Comparison of ENCODE assay signal across 32 cellular contexts in the genomic region with DNA sequence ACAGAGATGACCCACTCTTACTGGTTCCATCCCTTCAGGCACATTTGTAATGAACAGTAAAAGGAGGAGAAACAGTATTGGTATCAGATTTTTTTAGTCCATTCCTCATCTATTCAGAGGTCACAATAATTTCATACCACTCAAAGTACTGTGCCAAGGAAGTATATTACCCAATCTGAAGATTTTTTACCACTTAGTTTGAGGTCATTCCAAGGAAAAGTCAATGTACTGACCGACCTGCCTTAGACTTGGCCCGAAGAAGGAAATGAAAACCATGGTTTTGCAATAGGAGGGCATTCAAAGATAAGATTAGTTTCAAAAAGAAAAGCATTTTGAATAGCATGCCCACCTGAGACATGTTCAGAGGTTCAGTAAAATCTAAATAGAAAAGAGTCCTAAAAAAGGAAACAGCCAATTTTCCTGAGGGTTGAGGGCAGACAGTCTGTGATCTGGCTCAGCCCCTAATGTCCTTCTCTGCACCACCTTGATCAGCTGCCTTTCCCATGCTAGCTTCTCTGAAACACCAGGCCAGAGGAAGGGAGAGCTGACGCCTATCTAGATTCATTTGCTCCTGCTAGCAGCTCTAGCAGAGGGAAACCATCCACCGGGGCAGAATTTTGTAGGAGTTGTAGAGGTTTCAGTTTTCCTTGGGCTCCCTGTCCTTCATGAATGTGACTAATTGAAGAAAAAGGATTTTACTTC.
DNase-seq lines count a peak whose midpoint lies in the region; ATAC-seq, FAIRE-seq and TF ChIP-seq lines count a peak whose summit lies in the region.
"Had no signal": no experiment of that assay in that cellular context is flagged by ENCODE, and none has a peak within 500 bp of the region (broad histone marks: within the 10 kb centered on the region; RNA-seq: fewer than 3 reads in every experiment).

No MANE protein-coding gene starts in this region.

- H3K79me2 ChIP-seq in H1 (ENCODE audit: control insufficient read depth in 1 of 2, insufficient read depth in 2 of 2, low read length in 2 of 2) = no peaks in the 10 kb centered on the region

- H3K36me3 Mint-ChIP-seq in HFFc6 (ENCODE audit: low read depth) = no peaks in the 10 kb centered on the region; the same call in 1 of the 2 replicates

- no peak overlapping the region for H3K4me3 Mint-ChIP-seq in HFFc6
- H3K4me3 Mint-ChIP-seq: activated CD4-positive, alpha-beta memory T cell treated with anti-CD3 and anti-CD28 coated beads, Interleukin-2, amount 10 ng/mL, durations not matched to agents 7 days and 5 days; activated naive CD4-positive, alpha-beta T cell treated with anti-CD3 and anti-CD28 coated beads, Interleukin-2, amount 50 U/mL, for 24 hours; activated T-helper 17 cell treated with anti-CD3 and anti-CD28 coated beads, Interleukin-2, amount 50 U/mL, for 72 hours; immature natural killer cell; naive thymus-derived CD4-positive, alpha-beta T cell; T-cell had no signal

- H3K27me3 ChIP-seq in H1 (replicated peaks in 1 of 4; ENCODE audit: control insufficient read depth in 3 of 4, extremely low read depth in 1 of 4, insufficient read depth in 3 of 4, low read length in 3 of 4) = no peaks in the 10 kb centered on the region
- H3K27me3 ChIP-seq in lung (ENCODE audit: control insufficient read depth, insufficient read depth) = no peaks in the 10 kb centered on the region
- H3K27me3 ChIP-seq in upper lobe of right lung = no peaks in the 10 kb centered on the region
- H3K27me3 ChIP-seq: gastroesophageal sphincter, ovary, right atrium auricular region, spleen, upper lobe of left lung had no signal

- H3K79me1 ChIP-seq in H1 (ENCODE audit: low read depth, low read length) = no peaks in the 10 kb centered on the region

- H2BK20ac ChIP-seq in H1 (ENCODE audit: low read length) = no peak overlapping the region

- H3K9me3 Mint-ChIP-seq in HFFc6 = no peaks in the 10 kb centered on the region
- H3K9me3 Mint-ChIP-seq: activated CD4-positive, alpha-beta memory T cell treated with anti-CD3 and anti-CD28 coated beads, Interleukin-2, amount 10 ng/mL, durations not matched to agents 7 days and 5 days; activated naive CD4-positive, alpha-beta T cell treated with anti-CD3 and anti-CD28 coated beads, Interleukin-2, amount 50 U/mL, for 24 hours; activated T-helper 17 cell treated with anti-CD3 and anti-CD28 coated beads, Interleukin-2, amount 50 U/mL, for 72 hours; immature natural killer cell; naive thymus-derived CD4-positive, alpha-beta T cell; T-cell had no signal

- no peak for TF ChIP-seq RAD21 in H1 (IDR thresholded peaks at IDR 0.05 in 1 of 2, conservative IDR thresholded peaks at IDR 0.05 in 1 of 2; ENCODE audit: low read depth in 2 of 2, low read length in 2 of 2)

- H3K23me2 ChIP-seq in H1 (ENCODE audit: low read depth, low read length) = no peaks in the 10 kb centered on the region

- H2AFZ ChIP-seq in H1 (ENCODE audit: low read length) = no peak overlapping the region

- H3K4me3 ChIP-seq in H1 (ENCODE audit: extremely low read depth in 1 of 4, insufficient read depth in 2 of 4, low read depth in 3 of 4, low read length in 4 of 4) = no peak overlapping the region
- H3K4me3 ChIP-seq in lung = no peak overlapping the region
- H3K4me3 ChIP-seq in upper lobe of right lung = no peak overlapping the region
- H3K4me3 ChIP-seq: gastroesophageal sphincter, ovary, right atrium auricular region, spleen, upper lobe of left lung had no signal

- H4K5ac ChIP-seq in H1 (ENCODE audit: insufficient read length, low read depth, low read length) = no peak overlapping the region

- TF ChIP-seq EP300 in H1 (IDR thresholded peaks at IDR 0.05; ENCODE audit: borderline replicate concordance in 1 of 2, low read depth in 2 of 2, low read length in 2 of 2) = no peak

- no peak overlapping the region for H3K14ac ChIP-seq in H1 (ENCODE audit: insufficient read length)

- H3K56ac ChIP-seq in H1 (replicated peaks; ENCODE audit: insufficient read length, low read depth, low read length) = no peak overlapping the region

- no peak overlapping the region for H2BK15ac ChIP-seq in H1 (ENCODE audit: low read length)

- no peak overlapping the region for H2BK12ac ChIP-seq in H1 (ENCODE audit: low read depth, low read length)

- DNase-seq in MV-4-11 (lab: John Stamatoyannopoulos, UW) (peak; percentile 52), H1 (ENCODE audit: low read depth in 1 of 2, low spot score in 2 of 2) (no peak), lung (ENCODE audit: low spot score) (no peak), upper lobe of right lung (no peak), HFFc6 (no peak), dedifferentiated amniotic fluid mesenchymal stem cell (ENCODE audit: extremely low spot score) (no peak), epidermal melanocyte (ENCODE audit: insufficient read length, low spot score) (no peak)
- DNase-seq: activated CD4-positive, alpha-beta memory T cell treated with anti-CD3 and anti-CD28 coated beads, Interleukin-2, amount 10 ng/mL, durations not matched to agents 7 days and 5 days; activated CD4-positive, CD25-positive, alpha-beta regulatory T cell treated with anti-CD3 and anti-CD28 coated beads, Interleukin-2, amount 50 U/mL, for 72 hours; activated CD8-positive, alpha-beta memory T cell treated with anti-CD3 and anti-CD28 coated beads, Interleukin-2, amount 50 U/mL, for 48 hours; aorta; effector memory CD4-positive, alpha-beta T cell; GOT3; hypothalamus; immature natural killer cell; midbrain; naive thymus-derived CD4-positive, alpha-beta T cell; NCI-H1105 treated with DMSO at 0.1 percent for 48 hours; NCI-H2029 treated with DMSO at 0.1 percent for 48 hours; NCI-H2227 treated with DMSO at 0.1 percent for 48 hours; NCI-H526 treated with DMSO at 0.1 percent for 48 hours; ovary; RPMI8226; spleen; T-cell; upper lobe of left lung had no signal

- FAIRE-seq in H1 (lab: Jason Lieb, UNC) = peak; percentile 7
- FAIRE-seq: colon, TTC549 had no signal

- ATAC-seq in lung (ENCODE audit: insufficient read depth, low FRiP score) (peak; percentile 34), upper lobe of right lung (peak; percentile 47)
- ATAC-seq: activated T-helper 17 cell treated with anti-CD3 and anti-CD28 coated beads, Interleukin-2, amount 50 U/mL, for 72 hours; gastroesophageal sphincter; naive thymus-derived CD4-positive, alpha-beta T cell; T-cell had no signal

- H4K8ac ChIP-seq in H1 (ENCODE audit: extremely low read depth, insufficient read depth, low read length) = no peak overlapping the region

- no peak for TF ChIP-seq POLR2A in H1 (IDR thresholded peaks at IDR 0.05; ENCODE audit: control extremely low read depth in 1 of 2, low read depth in 2 of 2, low read length in 2 of 2)

- no peak overlapping the region for H3K27ac Mint-ChIP-seq in HFFc6
- H3K27ac Mint-ChIP-seq: activated CD4-positive, alpha-beta memory T cell treated with anti-CD3 and anti-CD28 coated beads, Interleukin-2, amount 10 ng/mL, durations not matched to agents 7 days and 5 days; activated naive CD4-positive, alpha-beta T cell treated with anti-CD3 and anti-CD28 coated beads, Interleukin-2, amount 50 U/mL, for 24 hours; activated T-helper 17 cell treated with anti-CD3 and anti-CD28 coated beads, Interleukin-2, amount 50 U/mL, for 72 hours; immature natural killer cell; T-cell had no signal

- intact Hi-C loops in upper lobe of right lung (cut with DNase I) = no loop called here

- H3K4me2 ChIP-seq in H1 (ENCODE audit: insufficient read depth in 1 of 2, low read depth in 2 of 2, low read length in 2 of 2) = no peak overlapping the region

- no peak overlapping the region for H3K4ac ChIP-seq in H1 (replicated peaks; ENCODE audit: insufficient read length, low read depth, low read length)

- H2BK5ac ChIP-seq in H1 (ENCODE audit: low read depth, low read length) = no peak overlapping the region

- H3K36me3 ChIP-seq in H1 (ENCODE audit: control insufficient read depth in 2 of 4, insufficient read depth in 4 of 4, low read length in 3 of 4) (no peaks in the 10 kb centered on the region), lung (ENCODE audit: control insufficient read depth in 2 of 2, insufficient read depth in 2 of 2, low read length in 2 of 2) (no peaks in the 10 kb centered on the region), upper lobe of right lung (no peaks in the 10 kb centered on the region)
- H3K36me3 ChIP-seq: gastroesophageal sphincter, ovary, right atrium auricular region, spleen, upper lobe of left lung had no signal

- peaks cover 27% of the 10 kb centered on the region for H3K4me1 Mint-ChIP-seq in HFFc6 (ENCODE audit: low read depth)
- H3K4me1 Mint-ChIP-seq: activated CD4-positive, alpha-beta memory T cell treated with anti-CD3 and anti-CD28 coated beads, Interleukin-2, amount 10 ng/mL, durations not matched to agents 7 days and 5 days; activated naive CD4-positive, alpha-beta T cell treated with anti-CD3 and anti-CD28 coated beads, Interleukin-2, amount 50 U/mL, for 24 hours; activated T-helper 17 cell treated with anti-CD3 and anti-CD28 coated beads, Interleukin-2, amount 50 U/mL, for 72 hours; naive thymus-derived CD4-positive, alpha-beta T cell; T-cell had no signal

- no peak overlapping the region for H3K9ac ChIP-seq in H1 (replicated peaks in 1 of 4; ENCODE audit: extremely low read depth in 1 of 4, low read depth in 3 of 4, low read length in 3 of 4)

- H3K27me3 Mint-ChIP-seq in HFFc6 (ENCODE audit: insufficient read depth) = no peaks in the 10 kb centered on the region
- H3K27me3 Mint-ChIP-seq: activated CD4-positive, alpha-beta memory T cell treated with anti-CD3 and anti-CD28 coated beads, Interleukin-2, amount 10 ng/mL, durations not matched to agents 7 days and 5 days; activated naive CD4-positive, alpha-beta T cell treated with anti-CD3 and anti-CD28 coated beads, Interleukin-2, amount 50 U/mL, for 24 hours; activated T-helper 17 cell treated with anti-CD3 and anti-CD28 coated beads, Interleukin-2, amount 50 U/mL, for 72 hours; naive thymus-derived CD4-positive, alpha-beta T cell; T-cell had no signal

- WGBS in H1 (ENCODE audit: extremely low coverage in 1 of 2, insufficient coverage in 1 of 2, insufficient read length in 1 of 2, insufficient replicate concordance in 2 of 2, low coverage in 1 of 2, low lambda C conversion rate in 2 of 2, missing lambda C conversion rate in 1 of 2), 2 experiments = 88% methylated on average over 4 of the region's 4 CpGs; no CpG with 5 or more reads in 1 of the 2 experiments
- WGBS in lung, 2 donors = 49 to 54% methylated on average over 4 of the region's 4 CpGs

- no peak overlapping the region for H2AK5ac ChIP-seq in H1 (ENCODE audit: low read depth, low read length)

- H3K4me1 ChIP-seq in H1 (replicated peaks in 1 of 4; ENCODE audit: control insufficient read depth in 3 of 4, insufficient read depth in 4 of 4, low read length in 3 of 4) (no peaks in the 10 kb centered on the region; a peak in 2 of 7 replicates), lung (ENCODE audit: control insufficient read depth in 2 of 2, insufficient read depth in 2 of 2, low read length in 2 of 2) (peaks cover 0 to 3% of the 10 kb centered on the region in 2 donors), upper lobe of right lung (peaks cover 9% of the 10 kb centered on the region)
- H3K4me1 ChIP-seq: right atrium auricular region had no signal

- H2BK120ac ChIP-seq in H1 (replicated peaks; ENCODE audit: low read depth, low read length) = no peak overlapping the region

- no peaks in the 10 kb centered on the region for H3K9me3 ChIP-seq in H1 (ENCODE audit: insufficient read depth in 2 of 2, low read depth in 1 of 2, low read length in 1 of 2)
- no peaks in the 10 kb centered on the region for H3K9me3 ChIP-seq in lung (ENCODE audit: control insufficient read depth in 2 of 2, insufficient read depth in 1 of 2, low read length in 1 of 2)
- no peaks in the 10 kb centered on the region for H3K9me3 ChIP-seq in upper lobe of right lung
- H3K9me3 ChIP-seq: gastroesophageal sphincter, ovary, right atrium auricular region, spleen, upper lobe of left lung had no signal

- H4K91ac ChIP-seq in H1 (replicated peaks; ENCODE audit: insufficient read length, low read length) = no peak overlapping the region

- CTCF ChIA-PET in H1 (lab: Charles Lee; ENCODE audit: partially characterized antibody) = interaction anchor here (0.7 to 1.3 kb wide), 3 partner anchors 28 to 163 kb away, joined by 3 read pairs; no protein-coding TSS in a partner anchor

- no peak for TF ChIP-seq CTCF in H1 (IDR thresholded peaks at IDR 0.05; ENCODE audit: control extremely low read depth in 1 of 3, insufficient read depth in 1 of 3, low read depth in 1 of 3, low read length in 3 of 3)
- no peak for TF ChIP-seq CTCF in lung (IDR thresholded peaks at IDR 0.05; ENCODE audit: control extremely low read depth, extremely low read depth)
- no peak for TF ChIP-seq CTCF in upper lobe of right lung (IDR thresholded peaks at IDR 0.05)
- TF ChIP-seq CTCF in HFFc6 (IDR thresholded peaks at IDR 0.05) = no peak

- no peaks in the 10 kb centered on the region for H4K20me1 ChIP-seq in H1 (replicated peaks in 1 of 2; ENCODE audit: control insufficient read depth in 1 of 2, insufficient read depth in 2 of 2, low read length in 2 of 2)

- no peak overlapping the region for H3K23ac ChIP-seq in H1 (ENCODE audit: insufficient read length)

- H3K18ac ChIP-seq in H1 (ENCODE audit: extremely low read depth, low read length) = no peak overlapping the region

- H3K27ac ChIP-seq in H1 (ENCODE audit: low read depth, low read length) (no peak overlapping the region), lung (ENCODE audit: low read depth in 1 of 2, low read length in 1 of 2) (peak overlapping the region in 1 of 2 donors; percentile 52), upper lobe of right lung (peak overlapping the region; percentile 36)
- H3K27ac ChIP-seq: gastroesophageal sphincter, ovary, right atrium auricular region had no signal

- POLR2A ChIA-PET in H1 (lab: Charles Lee; ENCODE audit: partially characterized antibody) = no interaction called here
